Comparison of ENCODE assay signal across 29 cellular contexts in genomic region chr4:169096221-169096620, GRCh38.
"Had no signal": no experiment of that assay in that cellular context is flagged by ENCODE, and none has a peak within 500 bp of the region (broad histone marks: within the 10 kb centered on the region; RNA-seq: fewer than 3 reads in every experiment).

No MANE protein-coding gene starts in this region.

- DNase-seq: activated B cell treated with CpG ODN at 0.5 μM for 24 hours; activated CD4-positive, alpha-beta T cell treated with anti-CD3 and anti-CD28 coated beads, Interleukin-2, amount 50 U/mL, for 1 hour; activated CD8-positive, alpha-beta T cell treated with anti-CD3 and anti-CD28 coated beads for 36 hours; activated T-cell treated with anti-CD3 and anti-CD28 coated beads, Interleukin-2, amount 50 U/mL, for 4 hours; central memory CD4-positive, alpha-beta T cell; esophagus squamous epithelium; islet precursor cell; left ventricle myocardium inferior; naive B cell; psoas muscle; sigmoid colon; small intestine; stimulated activated CD4-positive, alpha-beta T cell treated with anti-CD3 and anti-CD28 coated beads, Interleukin-4, amount 100 ng/mL, for 24 hours; T1000; trophoblast cell had no signal

- H3K9ac ChIP-seq: parathyroid adenoma had no signal

- H3K4me1 ChIP-seq: breast epithelium, parathyroid adenoma had no signal

- H3K36me3 Mint-ChIP-seq: stimulated activated effector memory CD8-positive, alpha-beta T cell treated with anti-CD3 and anti-CD28 coated beads, Interleukin-12 subunit alpha, Interleukin-12 subunit beta, amount 100 ng/mL, for 72 hours had no signal

- H3K4me3 Mint-ChIP-seq: activated B cell treated with CpG ODN at 0.5 μM for 24 hours; activated CD8-positive, alpha-beta T cell treated with anti-CD3 and anti-CD28 coated beads for 36 hours; activated T-cell treated with anti-CD3 and anti-CD28 coated beads, Interleukin-2, amount 50 U/mL, for 4 hours; mesothelial cell of epicardium; naive B cell; stimulated activated effector memory CD8-positive, alpha-beta T cell treated with anti-CD3 and anti-CD28 coated beads, Interleukin-12 subunit alpha, Interleukin-12 subunit beta, amount 100 ng/mL, for 72 hours; stimulated activated naive CD8-positive, alpha-beta T cell treated with anti-CD3 and anti-CD28 coated beads, Interleukin-15, Interleukin-2, amounts not matched to agents 100 ng/mL and 50 ng/mL, for 24 hours had no signal

- H3K36me3 ChIP-seq: breast epithelium, thoracic aorta had no signal

- H3K27me3 ChIP-seq: breast epithelium, esophagus squamous epithelium, gastroesophageal sphincter, hepatocyte, sigmoid colon had no signal

- H3K27me3 Mint-ChIP-seq: activated B cell treated with CpG ODN at 0.5 μM for 24 hours; naive B cell; stimulated activated naive CD8-positive, alpha-beta T cell treated with anti-CD3 and anti-CD28 coated beads, Interleukin-15, Interleukin-2, amounts not matched to agents 100 ng/mL and 50 ng/mL, for 24 hours had no signal

- H3K9me3 ChIP-seq: thoracic aorta had no signal

- H3K9me3 Mint-ChIP-seq: activated B cell treated with CpG ODN at 0.5 μM for 24 hours; activated T-cell treated with anti-CD3 and anti-CD28 coated beads, Interleukin-2, amount 50 U/mL, for 4 hours; activated T-helper 2 cell treated with anti-CD3 and anti-CD28 coated beads, Interferon-gamma antibody, Interleukin-2, Interleukin-4, amounts not matched to agents 10 μg/mL and 5 μg/mL and 100 μg/mL, durations not matched to agents 14 hours and 24 hours and 36 hours had no signal

- H3K27ac Mint-ChIP-seq: activated B cell treated with CpG ODN at 0.5 μM for 24 hours; activated CD8-positive, alpha-beta T cell treated with anti-CD3 and anti-CD28 coated beads for 36 hours; activated naive CD4-positive, alpha-beta T cell treated with anti-CD3 and anti-CD28 coated beads, Interleukin-2, amount 50 U/mL, for 72 hours; activated T-helper 2 cell treated with anti-CD3 and anti-CD28 coated beads, Interferon-gamma antibody, Interleukin-2, Interleukin-4, amounts not matched to agents 10 μg/mL and 5 μg/mL and 100 μg/mL, durations not matched to agents 14 hours and 24 hours and 36 hours; mesothelial cell of epicardium; naive B cell; stimulated activated effector memory CD8-positive, alpha-beta T cell treated with anti-CD3 and anti-CD28 coated beads, Interleukin-12 subunit alpha, Interleukin-12 subunit beta, amount 100 ng/mL, for 72 hours; stimulated activated naive CD8-positive, alpha-beta T cell treated with anti-CD3 and anti-CD28 coated beads, Interleukin-15, Interleukin-2, amounts not matched to agents 100 ng/mL and 50 ng/mL, for 24 hours had no signal

- ATAC-seq: activated CD8-positive, alpha-beta T cell treated with anti-CD3 and anti-CD28 coated beads for 36 hours; activated naive CD4-positive, alpha-beta T cell treated with anti-CD3 and anti-CD28 coated beads, Interleukin-2, amount 50 U/mL, for 72 hours; activated T-cell treated with anti-CD3 and anti-CD28 coated beads, Interleukin-2, amount 50 U/mL, for 4 hours; gastroesophageal sphincter; psoas muscle; stimulated activated effector memory CD8-positive, alpha-beta T cell treated with anti-CD3 and anti-CD28 coated beads, Interleukin-12 subunit alpha, Interleukin-12 subunit beta, amount 100 ng/mL, for 72 hours had no signal

- H3K4me1 Mint-ChIP-seq: mesothelial cell of epicardium; stimulated activated effector memory CD8-positive, alpha-beta T cell treated with anti-CD3 and anti-CD28 coated beads, Interleukin-12 subunit alpha, Interleukin-12 subunit beta, amount 100 ng/mL, for 72 hours had no signal

- H3K4me2 ChIP-seq: hepatocyte had no signal

- H3K4me3 ChIP-seq: breast epithelium, esophagus squamous epithelium, gastroesophageal sphincter, hepatocyte, left ventricle myocardium inferior, lung, psoas muscle, sigmoid colon, thoracic aorta had no signal

- H2AFZ ChIP-seq: hepatocyte, parathyroid adenoma had no signal

- H3K27ac ChIP-seq: breast epithelium, epithelial cell of prostate, esophagus squamous epithelium, gastroesophageal sphincter, hepatocyte, left ventricle myocardium inferior, parathyroid adenoma, psoas muscle, sigmoid colon had no signal

- FAIRE-seq: endometrium, small intestine, urothelium cell line had no signal
